ENCODE assay signal across 26 cellular contexts in the genomic region with DNA sequence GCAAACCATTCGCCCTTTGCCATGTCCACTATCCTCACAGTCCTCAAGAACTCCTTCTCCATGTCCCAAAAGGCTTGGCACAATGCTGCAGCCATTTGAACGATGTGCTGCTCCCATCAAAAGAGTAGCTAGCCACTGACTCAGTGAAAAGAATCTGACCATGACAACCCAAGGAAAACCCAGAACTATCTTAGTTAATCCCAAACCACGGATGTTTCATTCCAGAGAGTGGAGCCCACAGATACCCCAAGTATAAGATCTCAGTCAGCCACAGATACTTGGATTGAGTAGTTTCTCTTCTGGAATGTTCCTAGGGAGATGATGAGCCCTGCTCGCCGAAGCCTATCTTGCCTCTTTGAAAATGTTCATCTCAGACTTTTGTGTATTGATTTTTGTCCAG.
DNase-seq lines count a peak whose midpoint lies in the region; ATAC-seq and TF ChIP-seq lines count a peak whose summit lies in the region.
"Had no signal": no experiment of that assay in that cellular context is flagged by ENCODE, and none has a peak within 500 bp of the region (broad histone marks: within the 10 kb centered on the region; RNA-seq: fewer than 3 reads in every experiment).

No MANE protein-coding gene starts in this region.

- H2BK15ac ChIP-seq in IMR-90 (ENCODE audit: low read depth, low read length) = no peak overlapping the region

- no CpG with 5 or more reads among the region's 5 CpGs for WGBS in IMR-90 (ENCODE audit: extremely low coverage in 2 of 2, insufficient read length in 1 of 2), 2 experiments

- no peaks in the 10 kb centered on the region for H3K27me3 Mint-ChIP-seq in mesothelial cell of epicardium (ENCODE audit: low read depth)
- H3K27me3 Mint-ChIP-seq: activated T-cell treated with anti-CD3 and anti-CD28 coated beads, Interleukin-2, amount 50 U/mL, for 24 hours had no signal

- H3K27ac ChIP-seq in ACC112 (ENCODE audit: low read depth, low read length) = peak overlapping the region; percentile 38
- H3K27ac ChIP-seq in IMR-90 (ENCODE audit: insufficient read depth, low read length) = no peak overlapping the region
- H3K27ac ChIP-seq: BLaER1 treated with 17β-estradiol and CSF1 and Interleukin-3, amounts not matched to agents 10 nM and 100 nM; right atrium auricular region; stomach; upper lobe of left lung had no signal

- no peak overlapping the region for H4K8ac ChIP-seq in IMR-90 (ENCODE audit: low read depth in 2 of 2, low read length in 2 of 2)

- no peak overlapping the region for H2AK9ac ChIP-seq in IMR-90 (replicated peaks; ENCODE audit: low read depth, low read length, poor library complexity)

- H3K4me3 ChIP-seq in ACC112 (ENCODE audit: low read depth, low read length) (no peak overlapping the region), IMR-90 (ENCODE audit: insufficient read depth, low read depth, low read length) (no peak overlapping the region), astrocyte of the spinal cord (ENCODE audit: low read depth, low read length) (no peak overlapping the region)
- H3K4me3 ChIP-seq: BLaER1 treated with 17β-estradiol and CSF1 and Interleukin-3, amounts not matched to agents 10 nM and 100 nM; right atrium auricular region; stomach; upper lobe of left lung had no signal

- H3K4me3 Mint-ChIP-seq in mesothelial cell of epicardium = no peak overlapping the region
- H3K4me3 Mint-ChIP-seq: activated T-cell treated with anti-CD3 and anti-CD28 coated beads, Interleukin-2, amount 50 U/mL, for 24 hours; H9; naive thymus-derived CD4-positive, alpha-beta T cell had no signal

- TF ChIP-seq POLR2A in IMR-90 (IDR thresholded peaks at IDR 0.05; ENCODE audit: low read depth, low read length) = no peak

- H3K79me1 ChIP-seq in IMR-90 (ENCODE audit: low read depth in 1 of 2, low read length in 2 of 2) = peaks cover 3 to 5% of the 10 kb centered on the region in 2 experiments; a peak in 2 of 4 replicates

- no peak overlapping the region for H2BK20ac ChIP-seq in IMR-90 (ENCODE audit: low read depth, low read length)

- peaks cover 3% of the 10 kb centered on the region for H3K9me3 Mint-ChIP-seq in mesothelial cell of epicardium
- H3K9me3 Mint-ChIP-seq: activated T-cell treated with anti-CD3 and anti-CD28 coated beads, Interleukin-2, amount 50 U/mL, for 24 hours had no signal

- peaks cover 10% of the 10 kb centered on the region for H3K36me3 Mint-ChIP-seq in mesothelial cell of epicardium

- no peak overlapping the region for H2BK120ac ChIP-seq in IMR-90 (ENCODE audit: low read depth, low read length)

- H4K5ac ChIP-seq in IMR-90 (ENCODE audit: low read depth, low read length) = no peak overlapping the region

- no peak overlapping the region for H3K18ac ChIP-seq in IMR-90 (ENCODE audit: low read depth, low read length)

- no peak overlapping the region for H3K23ac ChIP-seq in IMR-90 (ENCODE audit: low read depth, low read length)

- CTCF ChIA-PET in IMR-90 (lab: Yijun Ruan, JAX) = no interaction called here

- no peak overlapping the region for H3K14ac ChIP-seq in IMR-90 (replicated peaks; ENCODE audit: low read depth, low read length)

- no peak overlapping the region for H3K9ac ChIP-seq in IMR-90 (ENCODE audit: low read depth, low read length)
- H3K9ac ChIP-seq: BLaER1 treated with 17β-estradiol and CSF1 and Interleukin-3, amounts not matched to agents 10 nM and 100 nM had no signal

- POLR2A ChIA-PET in IMR-90 (lab: Charles Lee; ENCODE audit: unreplicated experiment) = no interaction called here

- ATAC-seq in IMR-90 (ENCODE audit: low read depth) = no peak; the same call in 1 of the 2 replicates
- ATAC-seq in HG02571 (IDR thresholded peaks at IDR 0.05; ENCODE audit: unreplicated experiment) = no peak
- ATAC-seq in HG02885 (IDR thresholded peaks at IDR 0.05; ENCODE audit: poor library complexity, unreplicated experiment) = no peak
- ATAC-seq in GM18870 (IDR thresholded peaks at IDR 0.05; ENCODE audit: unreplicated experiment) = no peak
- ATAC-seq: naive thymus-derived CD4-positive, alpha-beta T cell had no signal

- no peak overlapping the region for H2AFZ ChIP-seq in ACC112 (ENCODE audit: low read length, unreplicated experiment)
- no peak overlapping the region for H2AFZ ChIP-seq in IMR-90 (replicated peaks; ENCODE audit: low read length, poor library complexity)

- H3K9me3 ChIP-seq in IMR-90 (ENCODE audit: control insufficient read depth, insufficient read depth, low read length) = no peaks in the 10 kb centered on the region
- H3K9me3 ChIP-seq: BLaER1 treated with 17β-estradiol and CSF1 and Interleukin-3, amounts not matched to agents 10 nM and 100 nM; right atrium auricular region; stomach; upper lobe of left lung had no signal

- peaks cover 48% of the 10 kb centered on the region for H3K36me3 ChIP-seq in ACC112 (ENCODE audit: insufficient read depth, low read length)
- peaks cover 9% of the 10 kb centered on the region for H3K36me3 ChIP-seq in IMR-90 (ENCODE audit: control insufficient read depth, insufficient read depth, low read length)
- H3K36me3 ChIP-seq: BLaER1 treated with 17β-estradiol and CSF1 and Interleukin-3, amounts not matched to agents 10 nM and 100 nM had no signal

- peaks cover 18% of the 10 kb centered on the region for H3K4me1 Mint-ChIP-seq in mesothelial cell of epicardium
- H3K4me1 Mint-ChIP-seq: naive thymus-derived CD4-positive, alpha-beta T cell had no signal

- no peak overlapping the region for H3K4ac ChIP-seq in IMR-90 (ENCODE audit: low read depth, low read length)

- TF ChIP-seq CTCF in IMR-90 (conservative IDR thresholded peaks at IDR 0.05; ENCODE audit: low read depth, low read length) (no peak), astrocyte of the spinal cord (IDR thresholded peaks at IDR 0.05; ENCODE audit: low read depth, low read length) (no peak), mesothelial cell of epicardium (IDR thresholded peaks at IDR 0.05; ENCODE audit: unreplicated experiment) (no peak)

- no peak overlapping the region for H4K91ac ChIP-seq in IMR-90 (ENCODE audit: insufficient read depth, low read depth, low read length)

- H3K27me3 ChIP-seq in ACC112 (ENCODE audit: insufficient read depth, low read length) (no peaks in the 10 kb centered on the region), IMR-90 (ENCODE audit: control insufficient read depth, insufficient read depth, low read length) (no peaks in the 10 kb centered on the region)
- H3K27me3 ChIP-seq: BLaER1 treated with 17β-estradiol and CSF1 and Interleukin-3, amounts not matched to agents 10 nM and 100 nM; right atrium auricular region; stomach; upper lobe of left lung had no signal

- H4K20me1 ChIP-seq in IMR-90 (ENCODE audit: insufficient read depth, low read length) = peaks cover 8% of the 10 kb centered on the region; the same call in 1 of the 2 replicates
- H4K20me1 ChIP-seq: BLaER1 treated with 17β-estradiol and CSF1 and Interleukin-3, amounts not matched to agents 10 nM and 100 nM had no signal

- H3K4me2 ChIP-seq in IMR-90 (ENCODE audit: low read depth, low read length) = no peak overlapping the region
- H3K4me2 ChIP-seq: BLaER1 treated with 17β-estradiol and CSF1 and Interleukin-3, amounts not matched to agents 10 nM and 100 nM had no signal

- intact Hi-C loops in IMR-90 (cut with micrococcal nuclease) = no loop called here

- dilution Hi-C loops in IMR-90 (cut with HindIII; ENCODE audit: low sequenced_read_pairs, unreplicated experiment) = no loop called here

- no peak overlapping the region for H2AK5ac ChIP-seq in IMR-90 (ENCODE audit: low read depth, low read length)

- no TSS peak for BruUV-seq in IMR-90 (replicated peaks; lab: Mats Ljungman, UMichigan)

- no peak overlapping the region for H2BK5ac ChIP-seq in IMR-90 (ENCODE audit: low read depth, low read length, poor library complexity, severe bottlenecking)

- peak overlapping the region; percentile 55 for H3K27ac Mint-ChIP-seq in mesothelial cell of epicardium
- H3K27ac Mint-ChIP-seq: activated T-cell treated with anti-CD3 and anti-CD28 coated beads, Interleukin-2, amount 50 U/mL, for 24 hours; H9; naive thymus-derived CD4-positive, alpha-beta T cell had no signal

- peak; percentile 38 for DNase-seq in IMR-90
- DNase-seq in astrocyte of the spinal cord (ENCODE audit: low read depth, low spot score) = peak; percentile 49
- no peak for DNase-seq in mesothelial cell of epicardium (ENCODE audit: low spot score in 2 of 2, unreplicated experiment in 2 of 2)
- DNase-seq in COR-L47 (lab: John Stamatoyannopoulos, UW) = no peak
- DNase-seq: activated CD4-positive, alpha-beta T cell treated with anti-CD3 and anti-CD28 coated beads for 1 hour; activated naive CD4-positive, alpha-beta T cell treated with Interleukin-2 at 50 U/mL for 16 hours; activated T-cell treated with anti-CD3 and anti-CD28 coated beads, Interleukin-2, amount 50 U/mL, for 24 hours; amniotic stem cell; cerebellar nuclear complex; effector CD4-positive, alpha-beta T cell; foreskin fibroblast; H9; hypothalamus; KBM-7; mammary epithelial cell; naive thymus-derived CD4-positive, alpha-beta T cell; NCI-H1436 treated with DMSO at 0.1 percent for 48 hours; NCI-H526 treated with DMSO at 0.1 percent for 48 hours; stomach; upper lobe of left lung had no signal

- no peak overlapping the region for H3K56ac ChIP-seq in IMR-90 (ENCODE audit: extremely low read depth, insufficient read depth, low read length)

- peaks cover 8% of the 10 kb centered on the region; the same call in 1 of the 2 replicates for H3K9me1 ChIP-seq in IMR-90 (ENCODE audit: insufficient read depth, low read length)

- H3K4me1 ChIP-seq in ACC112 (ENCODE audit: control insufficient read depth, insufficient read depth, low read length, unreplicated experiment) (peaks cover 33% of the 10 kb centered on the region), IMR-90 (ENCODE audit: control insufficient read depth, insufficient read depth, low read length) (peaks cover 13% of the 10 kb centered on the region)
- H3K4me1 ChIP-seq: BLaER1 treated with 17β-estradiol and CSF1 and Interleukin-3, amounts not matched to agents 10 nM and 100 nM had no signal

- in situ Hi-C loops in IMR-90 (cut with MboI; ENCODE audit: low sequenced_read_pairs) (no loop called here), astrocyte of the spinal cord (cut with HindIII; ENCODE audit: low sequenced_read_pairs) (no loop called here)

- H3K79me2 ChIP-seq in ACC112 (ENCODE audit: control insufficient read depth, insufficient read depth, low read length, unreplicated experiment) = peaks cover 13% of the 10 kb centered on the region

- no peak for TF ChIP-seq RAD21 in IMR-90 (IDR thresholded peaks at IDR 0.05; ENCODE audit: low read length)

TF ChIP-seq in IMR-90, 13 proteins besides CTCF, POLR2A, EP300 and RAD21 (continues in another document):
- TF ChIP-seq SMC3 (IDR thresholded peaks at IDR 0.05; ENCODE audit: low read depth, low read length) (no peak), MAZ (IDR thresholded peaks at IDR 0.05; ENCODE audit: borderline replicate concordance, low read depth, low read length) (no peak), BHLHE40 (IDR thresholded peaks at IDR 0.05; ENCODE audit: low read depth, low read length) (no peak)

Comparison
In these comparisons a context has a peak if more than half of its experiments do, and no peak if none do; other contexts are left out.
1. DNase-seq: peak in IMR-90 (single experiment) and astrocyte of the spinal cord (single experiment); none in mesothelial cell of epicardium (0 of 2) and COR-L47 (single experiment).